In the genomic region with DNA sequence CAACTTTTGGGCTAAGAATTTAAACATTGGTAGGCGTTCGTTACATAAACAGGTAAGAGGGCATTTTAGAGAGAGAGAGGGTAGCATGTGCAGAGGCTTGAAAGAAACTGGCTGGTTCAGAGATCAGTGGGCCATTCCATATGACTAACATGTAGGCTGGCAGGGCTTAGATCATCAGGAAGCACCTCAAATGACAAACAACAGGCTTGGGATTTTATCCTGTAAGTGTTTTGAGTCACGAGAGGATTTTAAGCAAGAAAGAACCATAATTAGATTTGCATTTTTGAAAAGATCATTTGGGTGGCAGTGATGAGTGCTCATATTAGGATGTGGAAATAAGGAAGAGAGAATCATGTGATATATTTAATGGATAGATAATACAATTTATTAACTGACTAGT, we compare ENCODE assay signal across 23 cellular contexts. TPM values are rescaled to one million over a fixed set of nuclear protein-coding genes. Genes with fewer than 3 reads are reported as not detected.
DNase-seq lines count a peak whose midpoint lies in the region; ATAC-seq and TF ChIP-seq lines count a peak whose summit lies in the region.
"Had no signal": no experiment of that assay in that cellular context is flagged by ENCODE, and none has a peak within 500 bp of the region (broad histone marks: within the 10 kb centered on the region; RNA-seq: fewer than 3 reads in every experiment).

No MANE protein-coding gene starts in this region.

- H3K9ac ChIP-seq in adipocyte (ENCODE audit: low read length) = no peak overlapping the region

- H3K9me3 ChIP-seq in BE2C (no peaks in the 10 kb centered on the region), adipocyte (ENCODE audit: control insufficient read depth, low read length) (no peaks in the 10 kb centered on the region)

- H3K4me3 ChIP-seq in BE2C (ENCODE audit: low read depth, low read length) = no peak overlapping the region
- H3K4me3 ChIP-seq in adipocyte (ENCODE audit: low read length) = no peak overlapping the region
- H3K4me3 ChIP-seq: skin epidermis, tibial nerve had no signal

- no peaks in the 10 kb centered on the region for H3K36me3 ChIP-seq in BE2C
- H3K36me3 ChIP-seq in adipocyte (ENCODE audit: control insufficient read depth, insufficient read depth, low read length, severe bottlenecking) = no peaks in the 10 kb centered on the region
- H3K36me3 ChIP-seq: tibial nerve had no signal

- DNase-seq in BE2C = peak; percentile 16
- peak; percentile 70 for DNase-seq in HT1080 (ENCODE audit: low read depth)
- peak; percentile 16 for DNase-seq in adipocyte (ENCODE audit: low read depth)
- DNase-seq in glomerular visceral epithelial cell (ENCODE audit: extremely low spot score) = peak; percentile 41
- no peak for DNase-seq in NCI-H2029 treated with DMSO at 0.1 percent for 48 hours (lab: John Stamatoyannopoulos, UW)
- DNase-seq in NCI-H1092 (lab: John Stamatoyannopoulos, UW) = no peak
- DNase-seq: activated B cell treated with CpG ODN at 0.5 μM for 24 hours; activated CD4-positive, alpha-beta T cell treated with anti-CD3 and anti-CD28 coated beads, Interleukin-2, amount 50 U/mL, for 48 hours; activated gamma-delta T cell; CD4-positive, alpha-beta memory T cell; central memory CD4-positive, alpha-beta T cell; DMS153; erythroblast; glutamatergic neuron; NCI-H1417 treated with DMSO at 0.1 percent for 48 hours; NCI-H526 treated with DMSO at 0.1 percent for 48 hours; SIG-M5; stimulated activated CD4-positive, alpha-beta T cell treated with anti-CD3 and anti-CD28 coated beads, Interleukin-2, amount 100 ng/mL, for 48 hours had no signal

- H3K4me1 ChIP-seq in BE2C = peaks cover 20% of the 10 kb centered on the region
- peaks cover 9% of the 10 kb centered on the region for H3K4me1 ChIP-seq in adipocyte (ENCODE audit: control insufficient read depth, insufficient read depth, low read length)
- H3K4me1 ChIP-seq: tibial nerve had no signal

- no peak for TF ChIP-seq CTCF in BE2C (IDR thresholded peaks at IDR 0.05; ENCODE audit: low read depth, low read length)

- H3K27me3 ChIP-seq in BE2C (no peaks in the 10 kb centered on the region), adipocyte (replicated peaks; ENCODE audit: control insufficient read depth, insufficient read depth, low read length) (no peaks in the 10 kb centered on the region)
- H3K27me3 ChIP-seq: tibial nerve had no signal

- no peak for ATAC-seq in HG03175 (IDR thresholded peaks at IDR 0.05; ENCODE audit: unreplicated experiment)
- no peak for ATAC-seq in HG03095 (IDR thresholded peaks at IDR 0.05; ENCODE audit: unreplicated experiment)
- ATAC-seq: left lobe of liver had no signal

RNA-seq across cellular contexts. Expression of a gene that starts 8.7 kb away (rescaled TPM):
- polyA plus RNA-seq in BE2C (2012; ENCODE audit: insufficient read depth, insufficient read length, low read depth) = 12.1 TPM
- 17.8 and 19.7 TPM in 2 replicates for total RNA-seq in HT1080 (2014; rRNA removed; shearing (Covaris generic))
- 13.1 and 15.4 TPM in 2 replicates for polyA plus RNA-seq in HT1080 (2015; cell fraction: cytosol; rRNA removed)
- 23.6 and 26.1 TPM in 2 replicates for polyA plus RNA-seq in HT1080 (2015; cell fraction: nucleus; rRNA removed)

Comparison
In these comparisons a context has a peak if more than half of its experiments do, and no peak if none do; other contexts are left out.
1. DNase-seq: peak in BE2C (single experiment), HT1080 (single experiment), adipocyte (single experiment) and glomerular visceral epithelial cell (single experiment); none in NCI-H2029 treated with DMSO at 0.1 percent for 48 hours (single experiment) and NCI-H1092 (single experiment).